19 cellular contexts compared by ENCODE assay signal in genomic region chr18:32629292-32629691, GRCh38.
DNase-seq lines count a peak whose midpoint lies in the region; ATAC-seq, FAIRE-seq and TF ChIP-seq lines count a peak whose summit lies in the region.
"Had no signal": no experiment of that assay in that cellular context is flagged by ENCODE, and none has a peak within 500 bp of the region (broad histone marks: within the 10 kb centered on the region; RNA-seq: fewer than 3 reads in every experiment).

No MANE protein-coding gene starts in this region.

- no peaks in the 10 kb centered on the region for H3K4me1 Mint-ChIP-seq in activated T-helper 17 cell treated with anti-CD3 and anti-CD28 coated beads, Interleukin-2, amount 50 U/mL, for 72 hours
- H3K4me1 Mint-ChIP-seq in activated T-cell treated with anti-CD3 and anti-CD28 coated beads, Interleukin-2, amount 50 U/mL, for 4 hours (ENCODE audit: low read depth), result no peaks in the 10 kb centered on the region
- H3K4me1 Mint-ChIP-seq: CD4-positive, CD25-positive, alpha-beta regulatory T cell; CD8-positive, alpha-beta memory T cell had no signal

- H3K4me1 ChIP-seq in A549 (no peaks in the 10 kb centered on the region), IMR-90 (ENCODE audit: control insufficient read depth, insufficient read depth, low read length) (no peaks in the 10 kb centered on the region), H1 (replicated peaks in 1 of 4; ENCODE audit: control insufficient read depth in 3 of 4, insufficient read depth in 4 of 4, low read length in 3 of 4) (no peaks in the 10 kb centered on the region), osteoblast (ENCODE audit: insufficient read depth, low read length) (no peaks in the 10 kb centered on the region)
- H3K4me1 ChIP-seq: BE2C, HAP-1 had no signal

- H3K9me3 ChIP-seq in A549 (no peaks in the 10 kb centered on the region), IMR-90 (ENCODE audit: control insufficient read depth, insufficient read depth, low read length) (no peaks in the 10 kb centered on the region), H1 (ENCODE audit: insufficient read depth in 2 of 2, low read depth in 1 of 2, low read length in 1 of 2) (no peaks in the 10 kb centered on the region), osteoblast (ENCODE audit: low read depth, low read length) (no peaks in the 10 kb centered on the region)
- H3K9me3 ChIP-seq: BE2C, HAP-1 had no signal

- no TSS peak for BruUV-seq in IMR-90 (replicated peaks; lab: Mats Ljungman, UMichigan)

- H4K20me1 ChIP-seq in IMR-90 (ENCODE audit: insufficient read depth, low read length) (no peaks in the 10 kb centered on the region), H1 (replicated peaks in 1 of 2; ENCODE audit: control insufficient read depth in 1 of 2, insufficient read depth in 2 of 2, low read length in 2 of 2) (no peaks in the 10 kb centered on the region), osteoblast (ENCODE audit: insufficient read depth, low read length) (no peaks in the 10 kb centered on the region)

- DNase-seq in A549 (ENCODE audit: low read depth in 1 of 2, low spot score in 1 of 2) (no peak), IMR-90 (no peak), H1 (ENCODE audit: low read depth in 1 of 2, low spot score in 2 of 2) (no peak), osteoblast (ENCODE audit: insufficient read length, low spot score, missing footprints) (peak; percentile 25)
- no peak for DNase-seq in activated T-cell treated with anti-CD3 and anti-CD28 coated beads, Interleukin-2, amount 50 U/mL, for 4 hours
- DNase-seq: ACHN; BE2C; C1 segment of cervical spinal cord; CD4-positive, CD25-positive, alpha-beta regulatory T cell; CD8-positive, alpha-beta memory T cell; COR-L47; DMS 273 treated with DMSO at 0.1 percent for 48 hours; DMS79 treated with DMSO at 0.1 percent for 48 hours; GF-D8; GOT3 had no signal

- POLR2A ChIA-PET in A549 (lab: Yijun Ruan, JAX), result no interaction called here
- POLR2A ChIA-PET in IMR-90 (lab: Charles Lee; ENCODE audit: unreplicated experiment), result no interaction called here
- POLR2A ChIA-PET in H1 (lab: Charles Lee; ENCODE audit: partially characterized antibody), result interaction anchor here (0.6 kb wide), 1 partner anchor 545 kb away, joined by 3 read pairs; no protein-coding TSS in a partner anchor

- TF ChIP-seq RAD21 in A549 (conservative IDR thresholded peaks at IDR 0.05 in 1 of 2, IDR thresholded peaks at IDR 0.05 in 1 of 2) (no peak), IMR-90 (IDR thresholded peaks at IDR 0.05; ENCODE audit: low read length) (no peak), H1 (IDR thresholded peaks at IDR 0.05 in 1 of 2, conservative IDR thresholded peaks at IDR 0.05 in 1 of 2; ENCODE audit: low read depth in 2 of 2, low read length in 2 of 2) (no peak)

- no peaks in the 10 kb centered on the region for H3K27me3 Mint-ChIP-seq in activated T-helper 17 cell treated with anti-CD3 and anti-CD28 coated beads, Interleukin-2, amount 50 U/mL, for 72 hours
- no peaks in the 10 kb centered on the region for H3K27me3 Mint-ChIP-seq in activated T-cell treated with anti-CD3 and anti-CD28 coated beads, Interleukin-2, amount 50 U/mL, for 4 hours (ENCODE audit: low read depth)
- H3K27me3 Mint-ChIP-seq: CD4-positive, CD25-positive, alpha-beta regulatory T cell; CD8-positive, alpha-beta memory T cell had no signal

- H3K23me2 ChIP-seq in H1 (ENCODE audit: low read depth, low read length), result no peaks in the 10 kb centered on the region

- no peak overlapping the region for H3K9ac ChIP-seq in IMR-90 (ENCODE audit: low read depth, low read length)
- no peak overlapping the region for H3K9ac ChIP-seq in H1 (replicated peaks in 1 of 4; ENCODE audit: extremely low read depth in 1 of 4, low read depth in 3 of 4, low read length in 3 of 4)

- intact Hi-C loops in IMR-90 (cut with micrococcal nuclease), result loop anchor here (10.0 kb wide), 1 partner anchor 246 kb away; no protein-coding TSS in a partner anchor

- in situ Hi-C loops in IMR-90 (cut with MboI; ENCODE audit: low sequenced_read_pairs), result no loop called here

- no peak for TF ChIP-seq CTCF in A549 (IDR thresholded peaks at IDR 0.05)
- TF ChIP-seq CTCF in IMR-90 (conservative IDR thresholded peaks at IDR 0.05; ENCODE audit: low read depth, low read length), result no peak
- TF ChIP-seq CTCF in H1 (IDR thresholded peaks at IDR 0.05; ENCODE audit: control extremely low read depth in 1 of 3, insufficient read depth in 1 of 3, low read depth in 1 of 3, low read length in 3 of 3), result no peak
- TF ChIP-seq CTCF in osteoblast (IDR thresholded peaks at IDR 0.05; ENCODE audit: extremely low read depth, low read depth, low read length), result no peak

- H2BK120ac ChIP-seq in IMR-90 (ENCODE audit: low read depth, low read length) (no peak overlapping the region), H1 (replicated peaks; ENCODE audit: low read depth, low read length) (no peak overlapping the region)

- H3K4ac ChIP-seq in IMR-90 (ENCODE audit: low read depth, low read length) (no peak overlapping the region), H1 (replicated peaks; ENCODE audit: insufficient read length, low read depth, low read length) (no peak overlapping the region)

- H3K56ac ChIP-seq in IMR-90 (ENCODE audit: extremely low read depth, insufficient read depth, low read length), result no peak overlapping the region
- H3K56ac ChIP-seq in H1 (replicated peaks; ENCODE audit: insufficient read length, low read depth, low read length), result no peak overlapping the region

- no peak overlapping the region for H4K5ac ChIP-seq in IMR-90 (ENCODE audit: low read depth, low read length)
- H4K5ac ChIP-seq in H1 (ENCODE audit: insufficient read length, low read depth, low read length), result no peak overlapping the region

- 72% methylated on average over 2 of the region's 2 CpGs for WGBS in A549 (ENCODE audit: missing lambda C conversion rate)
- WGBS in IMR-90 (ENCODE audit: extremely low coverage in 2 of 2, insufficient read length in 1 of 2), 2 experiments, result no CpG with 5 or more reads among the region's 2 CpGs
- WGBS in H1 (ENCODE audit: extremely low coverage in 1 of 2, insufficient coverage in 1 of 2, insufficient read length in 1 of 2, insufficient replicate concordance in 2 of 2, low coverage in 1 of 2, low lambda C conversion rate in 2 of 2, missing lambda C conversion rate in 1 of 2), 2 experiments, result 93% methylated on average over 2 of the region's 2 CpGs; no CpG with 5 or more reads in 1 of the 2 experiments

- FAIRE-seq in A549 (lab: Jason Lieb, UNC) (no peak), H1 (lab: Jason Lieb, UNC) (no peak)
- FAIRE-seq: GM19239 had no signal

- ATAC-seq in A549 (no peak), IMR-90 (ENCODE audit: low read depth) (no peak), GM19328 (IDR thresholded peaks at IDR 0.05; ENCODE audit: unreplicated experiment) (no peak)
- no peak for ATAC-seq in activated T-helper 17 cell treated with anti-CD3 and anti-CD28 coated beads, Interleukin-2, amount 50 U/mL, for 72 hours (replicated peaks)
- no peak for ATAC-seq in activated T-cell treated with anti-CD3 and anti-CD28 coated beads, Interleukin-2, amount 50 U/mL, for 4 hours

- H3K9me3 Mint-ChIP-seq in activated T-helper 17 cell treated with anti-CD3 and anti-CD28 coated beads, Interleukin-2, amount 50 U/mL, for 72 hours, result no peaks in the 10 kb centered on the region
- H3K9me3 Mint-ChIP-seq in activated T-cell treated with anti-CD3 and anti-CD28 coated beads, Interleukin-2, amount 50 U/mL, for 4 hours, result no peaks in the 10 kb centered on the region

- H2AFZ ChIP-seq in IMR-90 (replicated peaks; ENCODE audit: low read length, poor library complexity), result no peak overlapping the region
- H2AFZ ChIP-seq in H1 (ENCODE audit: low read length), result no peak overlapping the region
- H2AFZ ChIP-seq in osteoblast (ENCODE audit: low read length), result no peak overlapping the region

- TF ChIP-seq POLR2A in A549 (IDR thresholded peaks at IDR 0.05; ENCODE audit: low read length) (no peak), IMR-90 (IDR thresholded peaks at IDR 0.05; ENCODE audit: low read depth, low read length) (no peak), H1 (IDR thresholded peaks at IDR 0.05; ENCODE audit: control extremely low read depth in 1 of 2, low read depth in 2 of 2, low read length in 2 of 2) (no peak)

- no peak overlapping the region for H2BK15ac ChIP-seq in IMR-90 (ENCODE audit: low read depth, low read length)
- no peak overlapping the region for H2BK15ac ChIP-seq in H1 (ENCODE audit: low read length)

- CTCF ChIA-PET in A549 (lab: Yijun Ruan, JAX), result no interaction called here
- CTCF ChIA-PET in IMR-90 (lab: Yijun Ruan, JAX), result no interaction called here
- CTCF ChIA-PET in H1 (lab: Charles Lee; ENCODE audit: partially characterized antibody), result interaction anchor here (1.3 to 1.9 kb wide), 2 partner anchors 13 to 45 kb away, joined by 3 to 5 read pairs; no protein-coding TSS in a partner anchor

- H2AK5ac ChIP-seq in IMR-90 (ENCODE audit: low read depth, low read length), result no peak overlapping the region
- H2AK5ac ChIP-seq in H1 (ENCODE audit: low read depth, low read length), result no peak overlapping the region

- H3K27ac Mint-ChIP-seq in activated T-helper 17 cell treated with anti-CD3 and anti-CD28 coated beads, Interleukin-2, amount 50 U/mL, for 72 hours, result no peak overlapping the region
- H3K27ac Mint-ChIP-seq: CD4-positive, CD25-positive, alpha-beta regulatory T cell; CD8-positive, alpha-beta memory T cell had no signal

- H3K79me1 ChIP-seq in IMR-90 (ENCODE audit: low read depth in 1 of 2, low read length in 2 of 2), result no peaks in the 10 kb centered on the region
- H3K79me1 ChIP-seq in H1 (ENCODE audit: low read depth, low read length), result no peaks in the 10 kb centered on the region

- H3K27ac ChIP-seq in A549 (no peak overlapping the region), IMR-90 (ENCODE audit: insufficient read depth, low read length) (no peak overlapping the region), H1 (ENCODE audit: low read depth, low read length) (no peak overlapping the region), osteoblast (ENCODE audit: low read depth, low read length) (no peak overlapping the region)

- no peaks in the 10 kb centered on the region for H3K27me3 ChIP-seq in IMR-90 (ENCODE audit: control insufficient read depth, insufficient read depth, low read length)
- peaks cover 0 to 1% (median 0%) of the 10 kb centered on the region in 4 experiments; a peak in 1 of 7 replicates for H3K27me3 ChIP-seq in H1 (replicated peaks in 1 of 4; ENCODE audit: control insufficient read depth in 3 of 4, extremely low read depth in 1 of 4, insufficient read depth in 3 of 4, low read length in 3 of 4)
- H3K27me3 ChIP-seq in osteoblast (ENCODE audit: insufficient read depth, low read length), result no peaks in the 10 kb centered on the region
- H3K27me3 ChIP-seq: BE2C had no signal

- no peak overlapping the region for H3K4me3 Mint-ChIP-seq in activated T-helper 17 cell treated with anti-CD3 and anti-CD28 coated beads, Interleukin-2, amount 50 U/mL, for 72 hours
- no peak overlapping the region for H3K4me3 Mint-ChIP-seq in activated T-cell treated with anti-CD3 and anti-CD28 coated beads, Interleukin-2, amount 50 U/mL, for 4 hours
- H3K4me3 Mint-ChIP-seq: CD4-positive, CD25-positive, alpha-beta regulatory T cell; CD8-positive, alpha-beta memory T cell had no signal

- no peaks in the 10 kb centered on the region for H3K79me2 ChIP-seq in H1 (ENCODE audit: control insufficient read depth in 1 of 2, insufficient read depth in 2 of 2, low read length in 2 of 2)
- H3K79me2 ChIP-seq in osteoblast (ENCODE audit: insufficient read depth, low read length), result no peaks in the 10 kb centered on the region

- no peak overlapping the region for H3K4me3 ChIP-seq in A549
- no peak overlapping the region for H3K4me3 ChIP-seq in IMR-90 (ENCODE audit: insufficient read depth, low read depth, low read length)
- H3K4me3 ChIP-seq in H1 (ENCODE audit: extremely low read depth in 1 of 4, insufficient read depth in 2 of 4, low read depth in 3 of 4, low read length in 4 of 4), result no peak overlapping the region
- no peak overlapping the region for H3K4me3 ChIP-seq in osteoblast (ENCODE audit: insufficient read depth, low read length)
- H3K4me3 ChIP-seq: HAP-1 had no signal

- no peak overlapping the region for H4K91ac ChIP-seq in IMR-90 (ENCODE audit: insufficient read depth, low read depth, low read length)
- H4K91ac ChIP-seq in H1 (replicated peaks; ENCODE audit: insufficient read length, low read length), result no peak overlapping the region

- H3K14ac ChIP-seq in IMR-90 (replicated peaks; ENCODE audit: low read depth, low read length) (no peak overlapping the region), H1 (ENCODE audit: insufficient read length) (no peak overlapping the region)

- no peak overlapping the region for H2AK9ac ChIP-seq in IMR-90 (replicated peaks; ENCODE audit: low read depth, low read length, poor library complexity)

- H3K36me3 ChIP-seq in IMR-90 (ENCODE audit: control insufficient read depth, insufficient read depth, low read length) (no peaks in the 10 kb centered on the region), H1 (ENCODE audit: control insufficient read depth in 2 of 4, insufficient read depth in 4 of 4, low read length in 3 of 4) (no peaks in the 10 kb centered on the region), osteoblast (ENCODE audit: insufficient read depth, low read length) (no peaks in the 10 kb centered on the region)
- H3K36me3 ChIP-seq: BE2C, HAP-1 had no signal

- H2BK20ac ChIP-seq in IMR-90 (ENCODE audit: low read depth, low read length) (no peak overlapping the region), H1 (ENCODE audit: low read length) (no peak overlapping the region)

- no peak for TF ChIP-seq EP300 in A549 (IDR thresholded peaks at IDR 0.05)
- TF ChIP-seq EP300 in H1 (IDR thresholded peaks at IDR 0.05; ENCODE audit: borderline replicate concordance in 1 of 2, low read depth in 2 of 2, low read length in 2 of 2), result no peak

- no peaks in the 10 kb centered on the region for H3K9me1 ChIP-seq in IMR-90 (ENCODE audit: insufficient read depth, low read length)

- H3K23ac ChIP-seq in IMR-90 (ENCODE audit: low read depth, low read length), result no peak overlapping the region
- H3K23ac ChIP-seq in H1 (ENCODE audit: insufficient read length), result no peak overlapping the region

- H3K4me2 ChIP-seq in A549 (no peak overlapping the region), IMR-90 (ENCODE audit: low read depth, low read length) (no peak overlapping the region), H1 (ENCODE audit: insufficient read depth in 1 of 2, low read depth in 2 of 2, low read length in 2 of 2) (no peak overlapping the region), osteoblast (ENCODE audit: insufficient read depth, low read length) (no peak overlapping the region)

- H2BK5ac ChIP-seq in IMR-90 (ENCODE audit: low read depth, low read length, poor library complexity, severe bottlenecking) (no peak overlapping the region), H1 (ENCODE audit: low read depth, low read length) (no peak overlapping the region)

- H4K8ac ChIP-seq in IMR-90 (ENCODE audit: low read depth in 2 of 2, low read length in 2 of 2) (no peak overlapping the region), H1 (ENCODE audit: extremely low read depth, insufficient read depth, low read length) (no peak overlapping the region)

- dilution Hi-C loops in IMR-90 (cut with HindIII; ENCODE audit: low sequenced_read_pairs, unreplicated experiment), result no loop called here

- H2BK12ac ChIP-seq in H1 (ENCODE audit: low read depth, low read length), result 0 out of 2 replicates have a peak overlapping the region, but pooled peaks have one; percentile 19

- no peak overlapping the region for H3K18ac ChIP-seq in IMR-90 (ENCODE audit: low read depth, low read length)
- H3K18ac ChIP-seq in H1 (ENCODE audit: extremely low read depth, low read length), result no peak overlapping the region

- no peaks in the 10 kb centered on the region for H3K36me3 Mint-ChIP-seq in activated T-helper 17 cell treated with anti-CD3 and anti-CD28 coated beads, Interleukin-2, amount 50 U/mL, for 72 hours (ENCODE audit: low read depth)
- H3K36me3 Mint-ChIP-seq in activated T-cell treated with anti-CD3 and anti-CD28 coated beads, Interleukin-2, amount 50 U/mL, for 4 hours (ENCODE audit: insufficient read depth), result no peaks in the 10 kb centered on the region
- H3K36me3 Mint-ChIP-seq: CD4-positive, CD25-positive, alpha-beta regulatory T cell; CD8-positive, alpha-beta memory T cell had no signal

Comparison
In these comparisons a context has a peak if more than half of its experiments do, and no peak if none do; other contexts are left out.
1. Of the 18 proteins assayed by ChIP-seq in both H1 and A549: peak only in H1: none; only in A549: MAFK; in both: none; in neither: 17.